In the genomic region with DNA sequence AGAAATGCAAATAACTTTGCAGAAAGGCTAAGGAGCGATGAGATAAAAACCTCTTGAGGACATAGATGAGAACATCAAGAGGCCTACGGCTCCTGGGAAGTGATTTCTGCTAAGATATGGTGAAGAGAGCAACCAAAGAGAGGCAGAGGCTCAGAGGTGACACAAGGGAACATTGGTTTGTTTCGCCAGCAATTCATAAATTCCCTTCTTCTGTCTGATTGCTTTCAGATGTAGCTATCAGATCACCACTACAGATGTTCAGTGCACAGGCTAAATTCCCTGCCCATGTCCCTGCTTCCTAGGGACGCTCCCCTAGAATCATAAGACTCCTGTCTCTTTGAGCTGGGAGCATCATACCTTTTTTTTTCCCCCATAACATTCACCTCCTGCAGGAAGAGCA, we compare ENCODE assay signal across 27 cellular contexts. TPM values are rescaled to one million over a fixed set of nuclear protein-coding genes. Genes with fewer than 3 reads are reported as not detected.
"Had no signal": no experiment of that assay in that cellular context is flagged by ENCODE, and none has a peak within 500 bp of the region (broad histone marks: within the 10 kb centered on the region; RNA-seq: fewer than 3 reads in every experiment).

No MANE protein-coding gene starts in this region.

- H3K27ac Mint-ChIP-seq: naive thymus-derived CD8-positive, alpha-beta T cell; nephron; stimulated activated effector memory CD8-positive, alpha-beta T cell treated with anti-CD3 and anti-CD28 coated beads, Interleukin-12 subunit alpha, Interleukin-12 subunit beta, amount 100 ng/mL, for 72 hours; stimulated activated naive CD8-positive, alpha-beta T cell treated with anti-CD3 and anti-CD28 coated beads, Interleukin-15, Interleukin-2, amounts not matched to agents 100 ng/mL and 50 ng/mL, for 24 hours had no signal

- H3K36me3 Mint-ChIP-seq: naive thymus-derived CD8-positive, alpha-beta T cell; stimulated activated effector memory CD8-positive, alpha-beta T cell treated with anti-CD3 and anti-CD28 coated beads, Interleukin-12 subunit alpha, Interleukin-12 subunit beta, amount 100 ng/mL, for 72 hours had no signal

- H3K4me1 ChIP-seq: left lung, lower lobe of right lung, prostate gland, sigmoid colon, spleen, tibial artery, upper lobe of right lung had no signal

- DNase-seq: heart right ventricle; hippocampal formation; kidney; left colon; left lung; lower lobe of right lung; mammary epithelial cell; mesenchymal stem cell; naive thymus-derived CD8-positive, alpha-beta T cell; ovary; retina; right cardiac atrium; sigmoid colon; small intestine; spleen; stimulated activated CD4-positive, alpha-beta T cell treated with anti-CD3 and anti-CD28 coated beads, Interleukin-4, amount 100 ng/mL, for 24 hours; stimulated activated naive CD4-positive, alpha-beta T cell; tibial artery; upper lobe of right lung had no signal

- ATAC-seq: heart right ventricle; left colon; left lung; lower lobe of right lung; naive thymus-derived CD8-positive, alpha-beta T cell; right cardiac atrium; stimulated activated effector memory CD8-positive, alpha-beta T cell treated with anti-CD3 and anti-CD28 coated beads, Interleukin-12 subunit alpha, Interleukin-12 subunit beta, amount 100 ng/mL, for 72 hours; upper lobe of right lung had no signal

- H3K4me1 Mint-ChIP-seq: naive thymus-derived CD8-positive, alpha-beta T cell; nephron; stimulated activated effector memory CD8-positive, alpha-beta T cell treated with anti-CD3 and anti-CD28 coated beads, Interleukin-12 subunit alpha, Interleukin-12 subunit beta, amount 100 ng/mL, for 72 hours had no signal

- H3K9me3 ChIP-seq: heart right ventricle, left lung, lower lobe of right lung, ovary, prostate gland, sigmoid colon, spleen, suprapubic skin, thoracic aorta, tibial artery, upper lobe of right lung had no signal

- H3K4me3 Mint-ChIP-seq: naive thymus-derived CD8-positive, alpha-beta T cell; nephron; stimulated activated effector memory CD8-positive, alpha-beta T cell treated with anti-CD3 and anti-CD28 coated beads, Interleukin-12 subunit alpha, Interleukin-12 subunit beta, amount 100 ng/mL, for 72 hours; stimulated activated naive CD8-positive, alpha-beta T cell treated with anti-CD3 and anti-CD28 coated beads, Interleukin-15, Interleukin-2, amounts not matched to agents 100 ng/mL and 50 ng/mL, for 24 hours had no signal

- H3K27ac ChIP-seq: heart right ventricle, left lung, lower lobe of right lung, ovary, prostate gland, sigmoid colon, spleen, suprapubic skin, thoracic aorta, tibial artery, upper lobe of right lung had no signal

- H3K27me3 ChIP-seq: ovary, sigmoid colon, suprapubic skin, upper lobe of right lung had no signal

- H3K9me3 Mint-ChIP-seq: naive thymus-derived CD8-positive, alpha-beta T cell; nephron; stimulated activated effector memory CD8-positive, alpha-beta T cell treated with anti-CD3 and anti-CD28 coated beads, Interleukin-12 subunit alpha, Interleukin-12 subunit beta, amount 100 ng/mL, for 72 hours; stimulated activated naive CD8-positive, alpha-beta T cell treated with anti-CD3 and anti-CD28 coated beads, Interleukin-15, Interleukin-2, amounts not matched to agents 100 ng/mL and 50 ng/mL, for 24 hours had no signal

- H3K4me3 ChIP-seq: heart right ventricle, left lung, lower lobe of right lung, ovary, prostate gland, sigmoid colon, spleen, suprapubic skin, thoracic aorta, tibial artery, upper lobe of right lung had no signal

- H3K36me3 ChIP-seq: heart right ventricle, left lung, lower lobe of right lung, ovary, prostate gland, sigmoid colon, spleen, suprapubic skin, thoracic aorta, tibial artery, upper lobe of right lung had no signal

RNA-seq across cellular contexts. Expression of a gene that starts 11.2 kb away (rescaled TPM):
- total RNA-seq: heart right ventricle; left colon; left lung; lower lobe of right lung; mammary epithelial cell; naive thymus-derived CD8-positive, alpha-beta T cell; omental fat pad; prostate gland; right cardiac atrium; sigmoid colon; spleen; subcutaneous adipose tissue; suprapubic skin; thoracic aorta; upper lobe of right lung had no signal
